In genomic region chr16:14420721-14421488, GRCh38 we compare ENCODE assay signal across 18 cellular contexts.
"Had no signal": no experiment of that assay in that cellular context is flagged by ENCODE, and none has a peak within 500 bp of the region (broad histone marks: within the 10 kb centered on the region; RNA-seq: fewer than 3 reads in every experiment).

No MANE protein-coding gene starts in this region.

- H3K9me3 ChIP-seq: adrenal gland, prostate gland, thoracic aorta had no signal

- H3K27ac ChIP-seq: adrenal gland, foreskin keratinocyte, prostate gland had no signal

- H3K27me3 ChIP-seq: adrenal gland, foreskin keratinocyte had no signal

- ATAC-seq: activated naive CD4-positive, alpha-beta T cell treated with anti-CD3 and anti-CD28 coated beads, Interleukin-2, amount 50 U/mL, for 72 hours; effector memory CD8-positive, alpha-beta T cell; foreskin keratinocyte; sciatic nerve; stimulated activated naive B cell treated with anti-CD40 and anti-IgM and Interleukin-4, amounts not matched to agents 10 μg/mL and 1 μg/mL and 100 μg/mL, for 72 hours had no signal

- DNase-seq: activated B cell treated with CpG ODN at 0.5 μM for 24 hours; activated CD4-positive, alpha-beta memory T cell treated with anti-CD3 and anti-CD28 coated beads for 36 hours; activated CD4-positive, alpha-beta T cell treated with anti-CD3 and anti-CD28 coated beads for 4 hours; activated gamma-delta T cell treated with Interleukin-2 at 50 U/mL for 16 hours; activated T-cell treated with anti-CD3 and anti-CD28 coated beads for 4 hours; effector memory CD8-positive, alpha-beta T cell; foreskin keratinocyte; glutamatergic neuron; hippocampal formation; stimulated activated CD4-positive, alpha-beta T cell treated with anti-CD3 and anti-CD28 coated beads, Interleukin-4, amount 100 ng/mL, for 24 hours; stimulated activated naive B cell treated with anti-CD40 and anti-IgM and Interleukin-4, amounts not matched to agents 10 μg/mL and 1 μg/mL and 100 μg/mL, for 72 hours had no signal

- H3K36me3 ChIP-seq: adrenal gland, prostate gland, thoracic aorta had no signal

- H3K4me3 ChIP-seq: adrenal gland, lung, prostate gland, smooth muscle cell, thoracic aorta had no signal
